ENCODE assay signal across 21 cellular contexts in the genomic region with DNA sequence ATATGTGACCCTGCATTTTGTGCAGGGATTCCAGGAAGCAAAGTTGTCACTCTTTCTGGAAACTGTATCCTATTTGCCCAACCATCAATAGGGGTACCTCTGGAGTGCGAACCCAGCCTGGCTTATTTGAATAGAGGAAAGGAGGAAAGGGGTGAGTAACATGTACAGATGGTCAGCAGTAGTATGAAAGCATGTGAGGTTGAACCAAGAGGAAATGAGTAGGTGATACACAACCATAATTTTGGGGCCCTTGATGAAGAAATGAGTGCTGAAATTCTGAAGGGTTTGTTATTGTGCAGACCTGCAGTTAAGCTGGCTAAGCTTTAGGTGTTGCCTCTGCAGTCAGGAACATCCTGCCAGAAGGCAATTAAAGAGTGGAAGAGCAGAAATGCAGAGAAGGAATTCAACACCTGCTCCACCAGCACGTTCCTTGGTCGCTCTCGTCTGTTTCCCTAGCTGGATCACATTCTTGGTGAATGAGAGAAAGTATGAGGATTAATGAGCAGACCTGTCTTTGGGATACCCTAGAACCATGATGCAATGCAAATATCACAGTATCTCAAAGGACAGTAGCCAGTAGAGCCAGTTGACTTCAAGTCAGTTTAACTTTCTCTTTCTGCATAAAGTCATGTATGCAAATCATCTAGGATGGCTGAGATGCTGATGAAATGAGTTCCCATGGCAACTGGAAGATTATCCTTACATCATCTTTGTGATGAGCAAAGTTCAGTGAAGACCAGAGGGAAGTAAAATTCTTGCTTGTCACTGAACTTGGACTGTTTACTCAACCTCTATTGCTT. TPM values are rescaled to one million over a fixed set of nuclear protein-coding genes. Genes with fewer than 3 reads are reported as not detected.
DNase-seq lines count a peak whose midpoint lies in the region; ATAC-seq, FAIRE-seq and TF ChIP-seq lines count a peak whose summit lies in the region.
"Had no signal": no experiment of that assay in that cellular context is flagged by ENCODE, and none has a peak within 500 bp of the region (broad histone marks: within the 10 kb centered on the region; RNA-seq: fewer than 3 reads in every experiment).

No MANE protein-coding gene starts in this region.

- peak overlapping the region; percentile 44 for H3K27ac Mint-ChIP-seq in activated CD4-positive, alpha-beta memory T cell treated with anti-CD3 and anti-CD28 coated beads, Interleukin-2, amount 10 ng/mL, durations not matched to agents 7 days and 5 days
- H3K27ac Mint-ChIP-seq in activated CD4-positive, alpha-beta memory T cell treated with anti-CD3 and anti-CD28 coated beads for 36 hours: no peak overlapping the region
- H3K27ac Mint-ChIP-seq: endodermal cell had no signal

- H3K9ac ChIP-seq in K562 (ENCODE audit: insufficient read depth in 1 of 2, low read depth in 2 of 2, low read length in 2 of 2): no peak overlapping the region

- no peaks in the 10 kb centered on the region for H4K20me1 ChIP-seq in K562 (replicated peaks; ENCODE audit: control insufficient read depth, insufficient read depth, low read length)
- no peaks in the 10 kb centered on the region for H4K20me1 ChIP-seq in osteoblast (ENCODE audit: insufficient read depth, low read length)

- H3K4me3 Mint-ChIP-seq in activated CD4-positive, alpha-beta memory T cell treated with anti-CD3 and anti-CD28 coated beads, Interleukin-2, amount 10 ng/mL, durations not matched to agents 7 days and 5 days: no peak overlapping the region
- H3K4me3 Mint-ChIP-seq in activated CD4-positive, alpha-beta memory T cell treated with anti-CD3 and anti-CD28 coated beads for 36 hours: no peak overlapping the region
- H3K4me3 Mint-ChIP-seq: endodermal cell had no signal

- intact Hi-C loops in activated CD4-positive, alpha-beta memory T cell treated with anti-CD3 and anti-CD28 coated beads for 36 hours (cut with micrococcal nuclease): loop anchor here (5.0 kb wide), 1 partner anchor 136 kb away; the partner anchor contains the start of gene RNF145
- intact Hi-C loops in K562 (cut with micrococcal nuclease): no loop called here

- H3K4me1 ChIP-seq in K562 (replicated peaks in 1 of 2; ENCODE audit: control insufficient read depth in 2 of 2, insufficient read depth in 2 of 2, low read length in 2 of 2): 0 out of 5 replicates have a peak, but pooled peaks cover 0 to 5% of the 10 kb centered on the region in 2 experiments
- peaks cover 12% of the 10 kb centered on the region for H3K4me1 ChIP-seq in osteoblast (ENCODE audit: insufficient read depth, low read length)
- H3K4me1 ChIP-seq: pancreas had no signal

- in situ Hi-C loops in K562 (cut with MboI): no loop called here

- H3K27ac ChIP-seq in K562 (ENCODE audit: extremely low read depth, low read depth, low read length) (no peak overlapping the region), osteoblast (ENCODE audit: low read depth, low read length) (no peak overlapping the region)
- H3K27ac ChIP-seq: pancreas, WERI-Rb-1 had no signal

- H3K27me3 ChIP-seq in K562 (ENCODE audit: control insufficient read depth in 2 of 2, insufficient read depth in 2 of 2, low read length in 2 of 2) (peaks cover 2 to 4% of the 10 kb centered on the region in 2 experiments; a peak in 2 of 5 replicates), osteoblast (ENCODE audit: insufficient read depth, low read length) (no peaks in the 10 kb centered on the region)
- H3K27me3 ChIP-seq: pancreas had no signal

- no peaks in the 10 kb centered on the region for H3K9me1 ChIP-seq in K562 (ENCODE audit: control insufficient read depth, insufficient read depth, low read length)

- no peak for TF ChIP-seq EP300 in K562 (IDR thresholded peaks at IDR 0.05; ENCODE audit: low read length)

- FAIRE-seq in K562 (lab: Jason Lieb, UNC): no peak
- FAIRE-seq: pancreas had no signal

- H3K79me2 ChIP-seq in K562 (ENCODE audit: control insufficient read depth, insufficient read depth, low read length) (no peaks in the 10 kb centered on the region), osteoblast (ENCODE audit: insufficient read depth, low read length) (no peaks in the 10 kb centered on the region)

- WGBS in K562 (ENCODE audit: insufficient coverage, low coverage, missing lambda C conversion rate): 0% methylated on average over 4 of the region's 4 CpGs

- TF ChIP-seq RAD21 in K562 (CRISPR knock-in tag; conservative IDR thresholded peaks at IDR 0.05 in 1 of 2, IDR thresholded peaks at IDR 0.05 in 1 of 2): no peak

- H3K36me3 Mint-ChIP-seq in activated CD4-positive, alpha-beta memory T cell treated with anti-CD3 and anti-CD28 coated beads, Interleukin-2, amount 10 ng/mL, durations not matched to agents 7 days and 5 days (ENCODE audit: low read depth): peaks cover 50% of the 10 kb centered on the region
- H3K36me3 Mint-ChIP-seq in activated CD4-positive, alpha-beta memory T cell treated with anti-CD3 and anti-CD28 coated beads for 36 hours: no peaks in the 10 kb centered on the region
- H3K36me3 Mint-ChIP-seq: CD4-positive, alpha-beta memory T cell had no signal

- POLR2A ChIA-PET in activated CD4-positive, alpha-beta memory T cell treated with anti-CD3 and anti-CD28 coated beads, Interleukin-2, amount 10 ng/mL, durations not matched to agents 7 days and 5 days (lab: Charles Lee): interaction anchor here (5.6 kb wide), 1 partner anchor 67 kb away, joined by 98 read pairs; no protein-coding TSS in a partner anchor
- POLR2A ChIA-PET in activated CD4-positive, alpha-beta memory T cell treated with anti-CD3 and anti-CD28 coated beads for 36 hours (lab: Charles Lee): no interaction called here
- POLR2A ChIA-PET in K562 (lab: Yijun Ruan, JAX): no interaction called here

- ATAC-seq in K562 (no peak), HG03159 (IDR thresholded peaks at IDR 0.05; ENCODE audit: unreplicated experiment) (no peak)
- ATAC-seq: pancreas had no signal

- TF ChIP-seq CTCF in K562 (IDR thresholded peaks at IDR 0.05 in 2 of 3, conservative IDR thresholded peaks at IDR 0.05 in 1 of 3; ENCODE audit: insufficient read depth in 2 of 3, low read depth in 1 of 3, low read length in 3 of 3): no peak
- no peak for TF ChIP-seq CTCF in osteoblast (IDR thresholded peaks at IDR 0.05; ENCODE audit: extremely low read depth, low read depth, low read length)

- CTCF ChIA-PET in activated CD4-positive, alpha-beta memory T cell treated with anti-CD3 and anti-CD28 coated beads, Interleukin-2, amount 10 ng/mL, durations not matched to agents 7 days and 5 days (lab: Charles Lee): interaction anchor here (1.2 to 1.6 kb wide), 2 partner anchors 26 to 69 kb away, joined by 3 to 4 read pairs; no protein-coding TSS in a partner anchor
- CTCF ChIA-PET in activated CD4-positive, alpha-beta memory T cell treated with anti-CD3 and anti-CD28 coated beads for 36 hours (lab: Charles Lee): no interaction called here
- CTCF ChIA-PET in K562 (lab: Yijun Ruan, JAX; ENCODE audit: low intra/inter-chr PET ratio): no interaction called here

- H3K4me3 ChIP-seq in K562 (no peak overlapping the region), osteoblast (ENCODE audit: insufficient read depth, low read length) (no peak overlapping the region)
- H3K4me3 ChIP-seq: pancreas had no signal

- H2AFZ ChIP-seq in K562 (ENCODE audit: low read depth, low read length) (no peak overlapping the region), osteoblast (ENCODE audit: low read length) (no peak overlapping the region)

- H3K36me3 ChIP-seq in K562 (ENCODE audit: control insufficient read depth, insufficient read depth, low read length) (no peaks in the 10 kb centered on the region), osteoblast (ENCODE audit: insufficient read depth, low read length) (no peaks in the 10 kb centered on the region)
- H3K36me3 ChIP-seq: pancreas, WERI-Rb-1 had no signal

- H3K9me3 Mint-ChIP-seq in activated CD4-positive, alpha-beta memory T cell treated with anti-CD3 and anti-CD28 coated beads, Interleukin-2, amount 10 ng/mL, durations not matched to agents 7 days and 5 days: peaks cover 29% of the 10 kb centered on the region
- H3K9me3 Mint-ChIP-seq in activated CD4-positive, alpha-beta memory T cell treated with anti-CD3 and anti-CD28 coated beads for 36 hours: peaks cover 10% of the 10 kb centered on the region

- peaks cover 69% of the 10 kb centered on the region for H3K4me1 Mint-ChIP-seq in activated CD4-positive, alpha-beta memory T cell treated with anti-CD3 and anti-CD28 coated beads, Interleukin-2, amount 10 ng/mL, durations not matched to agents 7 days and 5 days
- H3K4me1 Mint-ChIP-seq in activated CD4-positive, alpha-beta memory T cell treated with anti-CD3 and anti-CD28 coated beads for 36 hours (ENCODE audit: low read depth): peaks cover 44% of the 10 kb centered on the region
- H3K4me1 Mint-ChIP-seq: endodermal cell had no signal

- peaks cover 3% of the 10 kb centered on the region for H3K27me3 Mint-ChIP-seq in activated CD4-positive, alpha-beta memory T cell treated with anti-CD3 and anti-CD28 coated beads, Interleukin-2, amount 10 ng/mL, durations not matched to agents 7 days and 5 days
- H3K27me3 Mint-ChIP-seq in activated CD4-positive, alpha-beta memory T cell treated with anti-CD3 and anti-CD28 coated beads for 36 hours: no peaks in the 10 kb centered on the region
- H3K27me3 Mint-ChIP-seq: CD4-positive, alpha-beta memory T cell had no signal

- DNase-seq in activated CD4-positive, alpha-beta memory T cell treated with anti-CD3 and anti-CD28 coated beads, Interleukin-2, amount 10 ng/mL, durations not matched to agents 7 days and 5 days: no peak
- DNase-seq in activated CD4-positive, alpha-beta memory T cell treated with anti-CD3 and anti-CD28 coated beads for 36 hours: no peak
- DNase-seq in MV-4-11 (lab: John Stamatoyannopoulos, UW): peak; percentile 85
- no peak for DNase-seq in K562 (ENCODE audit: extremely low read depth in 1 of 4, low spot score in 3 of 4)
- DNase-seq in osteoblast (ENCODE audit: insufficient read length, low spot score, missing footprints): peak; percentile 11
- DNase-seq in NCI-H1092 treated with DMSO at 0.1 percent for 48 hours (lab: John Stamatoyannopoulos, UW): no peak
- no peak for DNase-seq in OCI-M1 (lab: John Stamatoyannopoulos, UW)
- DNase-seq: ACHN; amygdala; CD4-positive, alpha-beta memory T cell; central memory CD4-positive, alpha-beta T cell; DMS79 treated with DMSO at 0.1 percent for 48 hours; endodermal cell; NCI-H1105; NCI-H2171; NCI-H82; pancreas; WERI-Rb-1 had no signal

- TF ChIP-seq POLR2A in K562 (conservative IDR thresholded peaks at IDR 0.05): no peak

- no TSS peak for BruUV-seq in K562 (replicated peaks; lab: Mats Ljungman, UMichigan)

- H3K9me3 ChIP-seq in K562 (replicated peaks; ENCODE audit: control insufficient read depth, insufficient read depth, low read depth, low read length) (no peaks in the 10 kb centered on the region), osteoblast (ENCODE audit: low read depth, low read length) (peaks cover 6% of the 10 kb centered on the region)
- H3K9me3 ChIP-seq: pancreas had no signal

- H3K4me2 ChIP-seq in K562 (ENCODE audit: insufficient read depth, low read length) (no peak overlapping the region), osteoblast (ENCODE audit: insufficient read depth, low read length) (no peak overlapping the region)

RNA-seq across cellular contexts. Expression of gene IL12B, which starts 13.2 kb away (rescaled TPM):
- under 1 TPM in 1 of 2 experiments, not detected in 1; 0.08 TPM for total RNA-seq in activated CD4-positive, alpha-beta memory T cell treated with anti-CD3 and anti-CD28 coated beads, Interleukin-2, amount 10 ng/mL, durations not matched to agents 7 days and 5 days
- total RNA-seq in activated CD4-positive, alpha-beta memory T cell treated with anti-CD3 and anti-CD28 coated beads for 36 hours: not detected
- total RNA-seq in K562 (2011; cell fraction: chromatin; rRNA removed; ENCODE audit: low replicate concordance): not detected in 2 replicates
- total RNA-seq in K562 (2011; cell fraction: nucleolus; rRNA removed): not detected in 2 replicates
- total RNA-seq in K562 (2011; cell fraction: nucleoplasm; rRNA removed): not detected in 2 replicates
- total RNA-seq in K562 (2014; rRNA removed) (not detected in 2 replicates), K562 (2014; rRNA removed; fragmentation: Illumina TruSeq; extraction: Trizol) (not detected in 2 replicates), K562 (2015; rRNA removed; fragmentation: Illumina TruSeq; extraction: Trizol) (not detected in 2 replicates), K562 (2021) (not detected in 2 replicates), osteoblast (not detected in 2 replicates)
- polyA plus RNA-seq in K562 (2011; rRNA removed) (not detected in 2 replicates), K562 (2014; fragmentation: Illumina TruSeq; extraction: Trizol) (not detected in 2 replicates), K562 (2014; fragmentation: Nextera tagmentation; extraction: Ambion mirVana) (not detected), K562 (2014; rRNA removed) (not detected in 2 replicates)
- polyA plus RNA-seq in K562 (2011; cell fraction: cytosol; rRNA removed): not detected in 2 replicates
- not detected in 2 replicates for polyA plus RNA-seq in K562 (2011; cell fraction: nucleus; rRNA removed)
- not detected in 2 replicates for polyA plus RNA-seq in K562 (2012)
- not detected in 2 replicates for polyA minus RNA-seq in K562 (2011; rRNA and poly(A)+ RNA removed)
- not detected in 2 replicates for polyA minus RNA-seq in K562 (2011; cell fraction: cytosol; rRNA and poly(A)+ RNA removed)
- not detected in 2 replicates for polyA minus RNA-seq in K562 (2011; cell fraction: nucleus; rRNA and poly(A)+ RNA removed)
- total RNA-seq: CD4-positive, alpha-beta memory T cell; endodermal cell; lower leg skin; pancreas; subcutaneous adipose tissue had no signal
- polyA plus RNA-seq: CD4-positive, alpha-beta memory T cell; pancreas had no signal

Comparison
In these comparisons a context has a peak if more than half of its experiments do, and no peak if none do; other contexts are left out.
1. DNase-seq: peak in MV-4-11 (single experiment) and osteoblast (single experiment); none in activated CD4-positive, alpha-beta memory T cell treated with anti-CD3 and anti-CD28 coated beads, Interleukin-2, amount 10 ng/mL, durations not matched to agents 7 days and 5 days (single experiment), activated CD4-positive, alpha-beta memory T cell treated with anti-CD3 and anti-CD28 coated beads for 36 hours (single experiment), K562 (0 of 4), NCI-H1092 treated with DMSO at 0.1 percent for 48 hours (single experiment) and OCI-M1 (single experiment).